17 cellular contexts compared by ENCODE assay signal in the genomic region with DNA sequence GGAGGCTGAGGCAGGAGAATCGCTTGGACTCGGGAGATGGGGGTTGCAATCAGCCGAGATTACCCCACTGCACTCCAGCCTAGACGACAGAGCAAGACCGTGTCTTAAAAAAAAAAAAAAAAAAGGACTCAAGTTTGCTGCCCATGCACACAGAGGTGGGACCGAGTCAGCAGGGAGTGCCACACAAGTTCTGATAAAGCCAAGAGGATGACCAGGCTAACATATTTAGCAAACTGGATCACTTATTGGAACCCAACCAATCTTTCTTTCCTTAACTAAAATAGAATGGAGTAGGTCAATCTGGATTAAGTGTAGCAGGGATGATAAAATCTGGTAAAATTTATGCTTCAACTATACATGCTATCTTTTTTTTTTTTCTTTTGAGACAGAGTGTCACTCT.
"Had no signal": no experiment of that assay in that cellular context is flagged by ENCODE, and none has a peak within 500 bp of the region (broad histone marks: within the 10 kb centered on the region; RNA-seq: fewer than 3 reads in every experiment).

No MANE protein-coding gene starts in this region.

- H3K4me1 ChIP-seq: tibial nerve, vagina had no signal

- H3K27me3 ChIP-seq: tibial nerve, vagina had no signal

- H3K9me3 ChIP-seq: vagina had no signal

- H3K4me3 Mint-ChIP-seq: activated B cell treated with CpG ODN at 0.5 μM for 24 hours; activated CD4-positive, alpha-beta T cell treated with anti-CD3 and anti-CD28 coated beads, Interleukin-2, amount 10 ng/mL, durations not matched to agents 7 days and 5 days; nephron progenitor cell; T-helper 17 cell had no signal

- H3K27ac ChIP-seq: tibial nerve, vagina had no signal

- DNase-seq: activated B cell treated with CpG ODN at 0.5 μM for 24 hours; activated CD4-positive, alpha-beta T cell treated with anti-CD3 and anti-CD28 coated beads, Interleukin-2, amount 10 ng/mL, durations not matched to agents 7 days and 5 days; activated CD8-positive, alpha-beta memory T cell treated with anti-CD3 and anti-CD28 coated beads for 24 hours; activated naive CD4-positive, alpha-beta T cell; mesendoderm; nephron progenitor cell; occipital lobe; right cardiac atrium; small intestine; stimulated activated CD4-positive, alpha-beta T cell treated with anti-CD3 and anti-CD28 coated beads, Interleukin-4, amount 100 ng/mL, for 4 hours; stimulated activated CD8-positive, alpha-beta memory T cell treated with anti-CD3 and anti-CD28 coated beads, Interleukin-4, amount 100 ng/mL, for 48 hours; stimulated activated naive CD4-positive, alpha-beta T cell treated with Interleukin-2 at 50 U/mL for 16 hours; substantia nigra; T-helper 17 cell had no signal

- ATAC-seq: right cardiac atrium, T-helper 17 cell had no signal

- H3K27me3 Mint-ChIP-seq: activated B cell treated with CpG ODN at 0.5 μM for 24 hours; activated CD4-positive, alpha-beta T cell treated with anti-CD3 and anti-CD28 coated beads, Interleukin-2, amount 10 ng/mL, durations not matched to agents 7 days and 5 days; progenitor cell of endocrine pancreas; T-helper 17 cell had no signal

- H3K36me3 ChIP-seq: tibial nerve, vagina had no signal

- H3K4me3 ChIP-seq: tibial nerve, vagina had no signal

- H3K27ac Mint-ChIP-seq: activated B cell treated with CpG ODN at 0.5 μM for 24 hours; activated CD4-positive, alpha-beta T cell treated with anti-CD3 and anti-CD28 coated beads, Interleukin-2, amount 10 ng/mL, durations not matched to agents 7 days and 5 days; nephron progenitor cell; progenitor cell of endocrine pancreas had no signal
